In genomic region chr1:3137111-3138100, GRCh38 we compare ENCODE assay signal across 24 cellular contexts.
"Had no signal": no experiment of that assay in that cellular context is flagged by ENCODE, and none has a peak within 500 bp of the region (broad histone marks: within the 10 kb centered on the region; RNA-seq: fewer than 3 reads in every experiment).

No MANE protein-coding gene starts in this region.

- H3K27ac ChIP-seq: body of pancreas, Peyer's patch, RWPE1 had no signal

- H3K9me3 ChIP-seq: ascending aorta, body of pancreas, Peyer's patch had no signal

- H3K27me3 Mint-ChIP-seq: activated naive CD8-positive, alpha-beta T cell treated with anti-CD3 and anti-CD28 coated beads, Interleukin-2, amount 50 U/mL, for 24 hours had no signal

- ATAC-seq: activated CD8-positive, alpha-beta T cell treated with anti-CD3 and anti-CD28 coated beads, Interleukin-2, amount 10 ng/mL, durations not matched to agents 7 days and 5 days; activated naive CD4-positive, alpha-beta T cell treated with anti-CD3 and anti-CD28 coated beads, Interleukin-2, amount 50 U/mL, for 72 hours; activated naive CD8-positive, alpha-beta T cell treated with anti-CD3 and anti-CD28 coated beads, Interleukin-2, amount 50 U/mL, for 24 hours; body of pancreas had no signal

- H3K36me3 Mint-ChIP-seq: activated naive CD4-positive, alpha-beta T cell treated with anti-CD3 and anti-CD28 coated beads, Interleukin-2, amount 50 U/mL, for 72 hours had no signal

- H3K27ac Mint-ChIP-seq: activated CD8-positive, alpha-beta T cell treated with anti-CD3 and anti-CD28 coated beads, Interleukin-2, amount 10 ng/mL, durations not matched to agents 7 days and 5 days; activated naive CD4-positive, alpha-beta T cell treated with anti-CD3 and anti-CD28 coated beads, Interleukin-2, amount 50 U/mL, for 72 hours; activated naive CD8-positive, alpha-beta T cell treated with anti-CD3 and anti-CD28 coated beads, Interleukin-2, amount 50 U/mL, for 24 hours; activated T-cell treated with anti-CD3 and anti-CD28 coated beads, Interleukin-2, amount 50 U/mL, for 24 hours; activated T-helper 1 cell treated with anti-CD3 and anti-CD28 coated beads, Interleukin-12 subunit alpha, Interleukin-12 subunit beta, Interleukin-2, Interleukin-4 antibody, amounts not matched to agents 30 ng/mL and 10 ng/mL and 1 ng/mL, durations not matched to agents 14 hours and 24 hours and 36 hours; T-helper 1 cell treated with Interleukin-12 subunit alpha and Interleukin-12 subunit beta and Interleukin-4 antibody, amounts not matched to agents 30 μg/mL and 1 μg/mL, for 36 hours had no signal

- H3K4me1 Mint-ChIP-seq: activated naive CD8-positive, alpha-beta T cell treated with anti-CD3 and anti-CD28 coated beads, Interleukin-2, amount 50 U/mL, for 24 hours had no signal

- H3K27me3 ChIP-seq: ascending aorta, body of pancreas, Peyer's patch had no signal

- H3K4me3 ChIP-seq: ascending aorta, body of pancreas, Peyer's patch had no signal

- H3K9me3 Mint-ChIP-seq: activated naive CD4-positive, alpha-beta T cell treated with anti-CD3 and anti-CD28 coated beads, Interleukin-2, amount 50 U/mL, for 72 hours; activated naive CD8-positive, alpha-beta T cell treated with anti-CD3 and anti-CD28 coated beads, Interleukin-2, amount 50 U/mL, for 24 hours; activated T-cell treated with anti-CD3 and anti-CD28 coated beads, Interleukin-2, amount 50 U/mL, for 24 hours; activated T-helper 1 cell treated with anti-CD3 and anti-CD28 coated beads, Interleukin-12 subunit alpha, Interleukin-12 subunit beta, Interleukin-2, Interleukin-4 antibody, amounts not matched to agents 30 ng/mL and 10 ng/mL and 1 ng/mL, durations not matched to agents 14 hours and 24 hours and 36 hours; T-helper 1 cell treated with Interleukin-12 subunit alpha and Interleukin-12 subunit beta and Interleukin-4 antibody, amounts not matched to agents 30 μg/mL and 1 μg/mL, for 36 hours had no signal

- DNase-seq: activated CD4-positive, alpha-beta T cell treated with anti-CD3 and anti-CD28 coated beads for 48 hours; activated CD4-positive, alpha-beta T cell treated with anti-CD3 and anti-CD28 coated beads, Interleukin-2, amount 50 U/mL, for 4 hours; activated CD4-positive, CD25-positive, alpha-beta regulatory T cell treated with anti-CD3 and anti-CD28 coated beads, Interleukin-2, amount 50 U/mL, for 72 hours; activated CD8-positive, alpha-beta T cell treated with anti-CD3 and anti-CD28 coated beads, Interleukin-2, amount 10 ng/mL, durations not matched to agents 7 days and 5 days; activated effector memory CD4-positive, alpha-beta T cell treated with Interleukin-2 at 50 U/mL for 16 hours; activated naive CD4-positive, alpha-beta T cell; activated naive CD8-positive, alpha-beta T cell treated with anti-CD3 and anti-CD28 coated beads, Interleukin-2, amount 50 U/mL, for 24 hours; activated T-cell treated with anti-CD3 and anti-CD28 coated beads, Interleukin-2, amount 50 U/mL, for 24 hours; amniotic stem cell; body of pancreas; Karpas-422; MM.1S; NCI-H1105 treated with DMSO at 0.1 percent for 48 hours; NCI-H146; NCI-H1930; NCI-H446; NCI-H524; Peyer's patch; SHP77 treated with DMSO at 0.1 percent for 48 hours had no signal

- H3K36me3 ChIP-seq: ascending aorta, Peyer's patch had no signal

- H3K4me3 Mint-ChIP-seq: activated CD8-positive, alpha-beta T cell treated with anti-CD3 and anti-CD28 coated beads, Interleukin-2, amount 10 ng/mL, durations not matched to agents 7 days and 5 days; activated naive CD8-positive, alpha-beta T cell treated with anti-CD3 and anti-CD28 coated beads, Interleukin-2, amount 50 U/mL, for 24 hours; activated T-cell treated with anti-CD3 and anti-CD28 coated beads, Interleukin-2, amount 50 U/mL, for 24 hours; activated T-helper 1 cell treated with anti-CD3 and anti-CD28 coated beads, Interleukin-12 subunit alpha, Interleukin-12 subunit beta, Interleukin-2, Interleukin-4 antibody, amounts not matched to agents 30 ng/mL and 10 ng/mL and 1 ng/mL, durations not matched to agents 14 hours and 24 hours and 36 hours; T-helper 1 cell treated with Interleukin-12 subunit alpha and Interleukin-12 subunit beta and Interleukin-4 antibody, amounts not matched to agents 30 μg/mL and 1 μg/mL, for 36 hours had no signal
